In the genomic region with DNA sequence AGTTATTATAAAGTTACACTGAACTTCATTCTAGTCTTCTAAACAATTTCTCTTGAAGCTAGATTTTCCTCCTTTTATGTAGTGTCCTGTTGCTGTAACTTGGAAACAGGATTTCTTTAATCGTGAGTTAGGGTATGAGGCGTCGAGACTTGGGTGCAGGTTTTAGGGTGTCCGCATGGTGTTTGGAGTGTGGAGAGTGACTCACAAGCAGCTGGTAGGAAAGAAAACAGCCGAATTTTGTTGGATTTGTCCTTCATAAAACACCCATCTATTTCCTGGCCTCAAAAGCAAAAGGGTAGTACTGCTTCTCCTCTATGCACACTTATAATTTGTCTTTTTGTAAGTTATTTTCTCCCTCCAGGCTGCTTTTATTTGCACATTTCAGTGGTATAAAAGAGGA, we compare ENCODE assay signal across 11 cellular contexts. TPM values are rescaled to one million over a fixed set of nuclear protein-coding genes. Genes with fewer than 3 reads are reported as not detected.
A peak's percentile ranks its signal among the peaks of the same experiment; 100 is the strongest.
DNase-seq lines count a peak whose midpoint lies in the region; ATAC-seq and TF ChIP-seq lines count a peak whose summit lies in the region.
"Had no signal": no experiment of that assay in that cellular context is flagged by ENCODE, and none has a peak within 500 bp of the region (broad histone marks: within the 10 kb centered on the region; RNA-seq: fewer than 3 reads in every experiment).

No MANE protein-coding gene starts in this region.

- peak overlapping the region; percentile 90 for H3K4me3 Mint-ChIP-seq in activated T-helper 17 cell treated with anti-CD3 and anti-CD28 coated beads, Interleukin-2, amount 50 U/mL, for 72 hours

- intact Hi-C loops in prostate gland (cut with DNase I) (loop anchor here (10.0 kb wide), 1 partner anchor 319 kb away; no protein-coding TSS in a partner anchor), testis (cut with DNase I; ENCODE audit: low total_unique reads) (no loop called here)

- in situ Hi-C loops in KBM-7 (cut with MboI; ENCODE audit: low pct_unique_long_range_greater_than_20kb, low sequenced_read_pairs): no loop called here

- peak overlapping the region; percentile 85 to 100 (median 94) for H3K4me3 ChIP-seq in BLaER1 treated with 17β-estradiol and CSF1 and Interleukin-3, amounts not matched to agents 10 nM and 100 nM
- H3K4me3 ChIP-seq in mucosa of rectum (ENCODE audit: low read length in 2 of 2): peak overlapping the region; percentile 5 to 100
- no peak overlapping the region for H3K4me3 ChIP-seq in prostate gland
- H3K4me3 ChIP-seq in testis: no peak overlapping the region

- peak; percentile 55 for DNase-seq in KBM-7
- no peak for DNase-seq in T1000 (lab: John Stamatoyannopoulos, UW)
- no peak for DNase-seq in prostate gland (ENCODE audit: low spot score)
- DNase-seq in testis: no peak
- DNase-seq in NCI-H1694 (lab: John Stamatoyannopoulos, UW): no peak
- DNase-seq: activated CD4-positive, alpha-beta T cell treated with anti-CD3 and anti-CD28 coated beads for 1 hour; effector CD8-positive, alpha-beta T cell; NCI-H2081 treated with DMSO at 0.1 percent for 48 hours had no signal

- peaks cover 31 to 43% (median 38%) of the 10 kb centered on the region in 10 experiments for H3K4me1 ChIP-seq in BLaER1 treated with 17β-estradiol and CSF1 and Interleukin-3, amounts not matched to agents 10 nM and 100 nM
- H3K4me1 ChIP-seq in mucosa of rectum (ENCODE audit: control insufficient read depth in 2 of 2, insufficient read depth in 2 of 2, low read length in 2 of 2): peaks cover 14 to 15% of the 10 kb centered on the region in 2 donors
- peaks cover 6% of the 10 kb centered on the region for H3K4me1 ChIP-seq in prostate gland (replicated peaks)
- peaks cover 13% of the 10 kb centered on the region for H3K4me1 ChIP-seq in testis

- ATAC-seq in activated T-helper 17 cell treated with anti-CD3 and anti-CD28 coated beads, Interleukin-2, amount 50 U/mL, for 72 hours (replicated peaks): no peak

- peaks cover 14 to 51% (median 43%) of the 10 kb centered on the region in 11 experiments; a peak in 20 of 22 replicates for H4K20me1 ChIP-seq in BLaER1 treated with 17β-estradiol and CSF1 and Interleukin-3, amounts not matched to agents 10 nM and 100 nM

- H3K36me3 Mint-ChIP-seq in activated T-helper 17 cell treated with anti-CD3 and anti-CD28 coated beads, Interleukin-2, amount 50 U/mL, for 72 hours (ENCODE audit: low read depth): peaks cover 4% of the 10 kb centered on the region

- H3K27ac ChIP-seq in BLaER1 treated with 17β-estradiol and CSF1 and Interleukin-3, amounts not matched to agents 10 nM and 100 nM: peak overlapping the region in 3 of 11 experiments; percentile 92 to 99 (median 98); a peak in 3 of 22 replicates
- H3K27ac ChIP-seq in mucosa of rectum (ENCODE audit: low read depth in 2 of 2, low read length in 2 of 2): no peak overlapping the region
- H3K27ac ChIP-seq in prostate gland: no peak overlapping the region
- no peak overlapping the region for H3K27ac ChIP-seq in testis

- WGBS in prostate gland: 69% methylated on average over 5 of the region's 5 CpGs
- WGBS in testis, 2 donors: 72 to 74% methylated on average over 5 of the region's 5 CpGs

- no peaks in the 10 kb centered on the region for H3K9me3 ChIP-seq in BLaER1 treated with 17β-estradiol and CSF1 and Interleukin-3, amounts not matched to agents 10 nM and 100 nM (replicated peaks in 1 of 11)
- H3K9me3 ChIP-seq in mucosa of rectum (ENCODE audit: control insufficient read depth in 2 of 2, low read length in 2 of 2) (no peaks in the 10 kb centered on the region), prostate gland (no peaks in the 10 kb centered on the region), testis (no peaks in the 10 kb centered on the region)

- TF ChIP-seq CTCF in prostate gland (IDR thresholded peaks at IDR 0.05) (no peak), testis (IDR thresholded peaks at IDR 0.05) (no peak)

- peak overlapping the region; percentile 26 to 99 (median 95); a peak in 18 of 22 replicates for H3K9ac ChIP-seq in BLaER1 treated with 17β-estradiol and CSF1 and Interleukin-3, amounts not matched to agents 10 nM and 100 nM
- no peak overlapping the region for H3K9ac ChIP-seq in mucosa of rectum (ENCODE audit: low read depth in 1 of 2, low read length in 2 of 2)

- peaks cover 10% of the 10 kb centered on the region for H3K4me1 Mint-ChIP-seq in activated T-helper 17 cell treated with anti-CD3 and anti-CD28 coated beads, Interleukin-2, amount 50 U/mL, for 72 hours

- TF ChIP-seq POLR2A in prostate gland (IDR thresholded peaks at IDR 0.05): no peak
- no peak for TF ChIP-seq POLR2A in testis (IDR thresholded peaks at IDR 0.05)

- peaks cover 0 to 19% (median 7%) of the 10 kb centered on the region in 11 experiments; a peak in 10 of 22 replicates for H3K36me3 ChIP-seq in BLaER1 treated with 17β-estradiol and CSF1 and Interleukin-3, amounts not matched to agents 10 nM and 100 nM
- H3K36me3 ChIP-seq in mucosa of rectum (ENCODE audit: control insufficient read depth in 2 of 2, insufficient read depth in 2 of 2, low read length in 2 of 2) (peaks cover 0 to 5% of the 10 kb centered on the region in 2 donors), prostate gland (no peaks in the 10 kb centered on the region), testis (ENCODE audit: low read depth, missing control alignments) (no peaks in the 10 kb centered on the region)

- no peaks in the 10 kb centered on the region for H3K27me3 ChIP-seq in BLaER1 treated with 17β-estradiol and CSF1 and Interleukin-3, amounts not matched to agents 10 nM and 100 nM
- H3K27me3 ChIP-seq in mucosa of rectum (ENCODE audit: control insufficient read depth in 2 of 2, insufficient read depth in 2 of 2, low read length in 2 of 2): no peaks in the 10 kb centered on the region
- no peaks in the 10 kb centered on the region for H3K27me3 ChIP-seq in prostate gland (replicated peaks; ENCODE audit: insufficient read depth)
- H3K27me3 ChIP-seq in testis: no peaks in the 10 kb centered on the region

- peaks cover 3% of the 10 kb centered on the region for H3K27me3 Mint-ChIP-seq in activated T-helper 17 cell treated with anti-CD3 and anti-CD28 coated beads, Interleukin-2, amount 50 U/mL, for 72 hours

- peak overlapping the region; percentile 96 for H3K27ac Mint-ChIP-seq in activated T-helper 17 cell treated with anti-CD3 and anti-CD28 coated beads, Interleukin-2, amount 50 U/mL, for 72 hours

- H3K4me2 ChIP-seq in BLaER1 treated with 17β-estradiol and CSF1 and Interleukin-3, amounts not matched to agents 10 nM and 100 nM: peak overlapping the region; percentile 79 to 99 (median 97)

- H3K9me3 Mint-ChIP-seq in activated T-helper 17 cell treated with anti-CD3 and anti-CD28 coated beads, Interleukin-2, amount 50 U/mL, for 72 hours: no peaks in the 10 kb centered on the region

RNA-seq across cellular contexts. Expression of a gene that starts 1.6 kb away (rescaled TPM):
- total RNA-seq in activated T-helper 17 cell treated with anti-CD3 and anti-CD28 coated beads, Interleukin-2, amount 50 U/mL, for 72 hours: 100 to 1,000 TPM in 1 of 2 donors, 10 to 100 TPM in 1; 62.0 to 228 TPM
- total RNA-seq in prostate gland (10 to 100 TPM; 30.3 to 62.5 TPM), testis (10 to 100 TPM; 56.6 to 68.3 TPM)
- 21.8 TPM for polyA plus RNA-seq in testis (ENCODE audit: insufficient read depth, low read depth, low replicate concordance)

Comparison
In these comparisons a context has a peak if more than half of its experiments do, and no peak if none do; other contexts are left out.
1. H3K4me3 ChIP-seq: peak in BLaER1 treated with 17β-estradiol and CSF1 and Interleukin-3, amounts not matched to agents 10 nM and 100 nM (10 of 10) and mucosa of rectum (2 of 2); none in prostate gland (0 of 2) and testis (0 of 2).
2. H3K9ac ChIP-seq: peak in BLaER1 treated with 17β-estradiol and CSF1 and Interleukin-3, amounts not matched to agents 10 nM and 100 nM (11 of 11); none in mucosa of rectum (0 of 2).